In genomic region chr11:30725645-30726195, GRCh38 we compare ENCODE assay signal across 28 cellular contexts.
"Had no signal": no experiment of that assay in that cellular context is flagged by ENCODE, and none has a peak within 500 bp of the region (broad histone marks: within the 10 kb centered on the region; RNA-seq: fewer than 3 reads in every experiment).

No MANE protein-coding gene starts in this region.

- H3K27me3 ChIP-seq: adrenal gland, body of pancreas, esophagus squamous epithelium had no signal

- H3K4me3 ChIP-seq: adrenal gland, body of pancreas, esophagus squamous epithelium had no signal

- H3K4me1 ChIP-seq: adrenal gland, esophagus squamous epithelium had no signal

- H3K9me3 ChIP-seq: adrenal gland, body of pancreas, esophagus squamous epithelium had no signal

- FAIRE-seq: colon, endometrium, endothelial cell of umbilical vein had no signal

- H3K27ac ChIP-seq: adrenal gland, body of pancreas, epithelial cell of prostate, esophagus squamous epithelium, WERI-Rb-1 had no signal

- DNase-seq: activated B cell treated with CpG ODN at 0.5 μM for 24 hours; activated CD4-positive, alpha-beta T cell treated with anti-CD3 and anti-CD28 coated beads for 48 hours; activated CD4-positive, alpha-beta T cell treated with anti-CD3 and anti-CD28 coated beads, Interleukin-2, amount 50 U/mL, for 1 hour; activated CD4-positive, alpha-beta T cell treated with anti-CD3 and anti-CD28 coated beads, Interleukin-2, amount 50 U/mL, for 48 hours; activated CD8-positive, alpha-beta memory T cell treated with anti-CD3 and anti-CD28 coated beads for 24 hours; activated CD8-positive, alpha-beta T cell treated with anti-CD3 and anti-CD28 coated beads for 36 hours; activated effector memory CD4-positive, alpha-beta T cell treated with anti-CD3 and anti-CD28 coated beads, Interleukin-2, amount 50 U/mL, for 16 hours; activated naive CD4-positive, alpha-beta T cell treated with anti-CD3 and anti-CD28 coated beads for 36 hours; activated naive CD8-positive, alpha-beta T cell treated with anti-CD3 and anti-CD28 coated beads for 36 hours; activated naive CD8-positive, alpha-beta T cell treated with anti-CD3 and anti-CD28 coated beads, Interleukin-2, amount 50 U/mL, for 24 hours; activated T-cell treated with anti-CD3 and anti-CD28 coated beads, Interleukin-2, amount 50 U/mL, for 4 hours; adrenal gland; amygdala; aorta; body of pancreas; caudate nucleus; effector CD8-positive, alpha-beta T cell; esophagus squamous epithelium; foreskin melanocyte; head of caudate nucleus; T-helper 17 cell; T1000; WERI-Rb-1 had no signal

- ATAC-seq: activated CD4-positive, CD25-positive, alpha-beta regulatory T cell treated with anti-CD3 and anti-CD28 coated beads, Interleukin-2, amount 50 U/mL, for 24 hours; activated CD8-positive, alpha-beta T cell treated with anti-CD3 and anti-CD28 coated beads for 36 hours; activated naive CD8-positive, alpha-beta T cell treated with anti-CD3 and anti-CD28 coated beads, Interleukin-2, amount 50 U/mL, for 24 hours; activated T-cell treated with anti-CD3 and anti-CD28 coated beads, Interleukin-2, amount 50 U/mL, for 4 hours; body of pancreas; T-helper 17 cell had no signal

- H3K36me3 ChIP-seq: adrenal gland, esophagus squamous epithelium, WERI-Rb-1 had no signal
